In the genomic region with DNA sequence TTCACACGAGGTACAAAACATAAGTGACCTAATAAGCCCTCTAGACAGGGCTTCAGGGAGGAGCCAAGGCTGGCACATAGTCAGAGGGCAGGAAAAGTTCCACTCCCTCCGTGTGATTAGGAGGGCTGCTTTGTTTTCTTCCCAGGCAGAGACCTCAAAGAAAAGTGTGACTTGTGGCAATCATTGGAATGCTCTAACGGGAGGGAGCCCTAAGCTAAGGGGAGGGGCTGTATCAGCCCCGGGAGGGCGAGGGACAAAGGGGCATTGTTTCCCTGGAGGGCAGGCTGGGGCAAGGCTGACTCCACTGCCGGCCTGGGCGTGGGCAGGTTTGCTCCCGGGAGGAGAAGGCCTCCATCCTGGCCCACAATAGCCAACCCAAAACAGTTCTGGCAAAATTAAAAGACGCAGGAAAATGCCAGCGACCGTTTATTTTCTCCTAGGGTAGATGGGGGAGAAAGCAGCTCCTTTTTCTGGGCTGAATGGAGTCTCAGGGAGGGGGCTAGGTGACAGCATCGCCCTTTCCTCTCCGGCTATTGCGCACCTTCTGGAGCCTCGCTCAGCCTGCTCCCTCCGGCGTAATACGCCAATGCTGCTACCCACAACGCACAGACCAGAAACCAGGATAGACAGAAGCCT, we compare ENCODE assay signal across 9 cellular contexts.
DNase-seq lines count a peak whose midpoint lies in the region; ATAC-seq and TF ChIP-seq lines count a peak whose summit lies in the region.
"Had no signal": no experiment of that assay in that cellular context is flagged by ENCODE, and none has a peak within 500 bp of the region (broad histone marks: within the 10 kb centered on the region; RNA-seq: fewer than 3 reads in every experiment).

No MANE protein-coding gene starts in this region.

- H3K36me3 ChIP-seq in SK-N-SH (replicated peaks in 1 of 2; ENCODE audit: control insufficient read depth in 1 of 2, insufficient read depth in 2 of 2, low read length in 1 of 2) (no peaks in the 10 kb centered on the region), right lobe of liver (no peaks in the 10 kb centered on the region), suprapubic skin (no peaks in the 10 kb centered on the region)

- no peaks in the 10 kb centered on the region for H3K27me3 ChIP-seq in SK-N-SH (ENCODE audit: insufficient read depth)
- H3K27me3 ChIP-seq in right lobe of liver: no peaks in the 10 kb centered on the region
- no peaks in the 10 kb centered on the region for H3K27me3 ChIP-seq in suprapubic skin

- H3K4me1 ChIP-seq in SK-N-SH (ENCODE audit: control insufficient read depth in 1 of 2, insufficient read depth in 2 of 2, low read depth in 1 of 2, low read length in 1 of 2) (peaks cover 27% of the 10 kb centered on the region in 2 experiments), right lobe of liver (peaks cover 0 to 6% (median 0%) of the 10 kb centered on the region in 4 donors), suprapubic skin (peaks cover 66% of the 10 kb centered on the region)

- H3K4me3 ChIP-seq in SK-N-SH (ENCODE audit: low read depth in 2 of 2, low read length in 1 of 2): no peak overlapping the region
- H3K4me3 ChIP-seq in right lobe of liver: peak overlapping the region; percentile 62 to 68 (median 64)
- H3K4me3 ChIP-seq in suprapubic skin: peak overlapping the region; percentile 66

- H3K9me2 ChIP-seq in SK-N-SH: no peaks in the 10 kb centered on the region

- H4K20me1 ChIP-seq in SK-N-SH (ENCODE audit: insufficient read depth): no peaks in the 10 kb centered on the region

- peak overlapping the region; percentile 46; the same call in 1 of the 2 replicates for H3K4me2 ChIP-seq in SK-N-SH

- 71% methylated on average over 19 of the region's 19 CpGs for WGBS in SK-N-SH (ENCODE audit: low lambda C conversion rate)
- 34% methylated on average over 9 of the region's 19 CpGs for WGBS in right lobe of liver (ENCODE audit: insufficient coverage, low coverage, low lambda C conversion rate, missing lambda C conversion rate)
- 39% methylated on average over 18 of the region's 19 CpGs for WGBS in suprapubic skin

- TF ChIP-seq RAD21 in SK-N-SH (IDR thresholded peaks at IDR 0.05; ENCODE audit: low read length): no peak

- intact Hi-C loops in right lobe of liver (cut with DNase I): loop anchor here (5.0 to 10.0 kb wide), 3 partner anchors 195 to 613 kb away; no protein-coding TSS in a partner anchor

- H3K27ac Mint-ChIP-seq in central memory CD8-positive, alpha-beta T cell (ENCODE audit: low read depth): no peak overlapping the region

- no peaks in the 10 kb centered on the region for H3K9me3 ChIP-seq in SK-N-SH
- H3K9me3 ChIP-seq in right lobe of liver: no peaks in the 10 kb centered on the region
- H3K9me3 ChIP-seq in suprapubic skin: no peaks in the 10 kb centered on the region
- H3K9me3 ChIP-seq: A549 had no signal

- H3K36me3 Mint-ChIP-seq in central memory CD8-positive, alpha-beta T cell (ENCODE audit: insufficient read depth): peaks cover 8% of the 10 kb centered on the region

- ATAC-seq in SK-N-SH treated with all-trans-retinoic acid at 6 μM for 48 hours: no peak
- ATAC-seq in central memory CD8-positive, alpha-beta T cell (replicated peaks; ENCODE audit: extremely low read depth, poor library complexity, severe bottlenecking): no peak
- no peak for ATAC-seq in right lobe of liver
- no peak for ATAC-seq in HG03097 (IDR thresholded peaks at IDR 0.05; ENCODE audit: low FRiP score, unreplicated experiment)
- ATAC-seq: A549 had no signal

- H3F3A ChIP-seq in SK-N-SH (replicated peaks; ENCODE audit: insufficient read depth): peaks cover 20% of the 10 kb centered on the region

- no peak for DNase-seq in SK-N-SH
- no peak for DNase-seq in central memory CD8-positive, alpha-beta T cell (ENCODE audit: low spot score in 2 of 2)
- DNase-seq in right lobe of liver: peak in 1 of 3 donors; percentile 59
- peak in 1 of 2 donors; percentile 70 for DNase-seq in suprapubic skin (ENCODE audit: low spot score in 2 of 2)
- no peak for DNase-seq in NCI-H1048 (lab: John Stamatoyannopoulos, UW)
- DNase-seq in stimulated activated CD4-positive, alpha-beta T cell treated with anti-CD3 and anti-CD28 coated beads, Interleukin-4, amount 100 ng/mL, for 4 hours: no peak

- POLR2A ChIA-PET in SK-N-SH (lab: Yijun Ruan, JAX): no interaction called here

- no peaks in the 10 kb centered on the region for H3K9me3 Mint-ChIP-seq in central memory CD8-positive, alpha-beta T cell

- H3K4me3 Mint-ChIP-seq in central memory CD8-positive, alpha-beta T cell: peak overlapping the region; percentile 75

- H3K4me1 Mint-ChIP-seq in central memory CD8-positive, alpha-beta T cell: peaks cover 33% of the 10 kb centered on the region

- no peak for TF ChIP-seq CTCF in SK-N-SH (IDR thresholded peaks at IDR 0.05)
- TF ChIP-seq CTCF in right lobe of liver (IDR thresholded peaks at IDR 0.05): no peak
- no peak for TF ChIP-seq CTCF in suprapubic skin (IDR thresholded peaks at IDR 0.05)

- H3K27me3 Mint-ChIP-seq in central memory CD8-positive, alpha-beta T cell: peaks cover 29% of the 10 kb centered on the region

- 0 out of 2 replicates have a peak overlapping the region, but pooled peaks have one; percentile 74 for H2AFZ ChIP-seq in SK-N-SH (ENCODE audit: low read depth)

- no peak overlapping the region for H3K9ac ChIP-seq in SK-N-SH

- no peaks in the 10 kb centered on the region for H3K79me2 ChIP-seq in SK-N-SH (ENCODE audit: insufficient read depth)

- TF ChIP-seq POLR2A in right lobe of liver (IDR thresholded peaks at IDR 0.05): no peak
- TF ChIP-seq POLR2A in suprapubic skin (IDR thresholded peaks at IDR 0.05): no peak

- TF ChIP-seq EP300 in SK-N-SH (IDR thresholded peaks at IDR 0.05; ENCODE audit: borderline replicate concordance in 1 of 2, low read depth in 1 of 2, low read length in 1 of 2) (no peak), suprapubic skin (IDR thresholded peaks at IDR 0.05) (no peak)

- CTCF ChIA-PET in SK-N-SH (lab: Yijun Ruan, JAX): interaction anchor here (0.6 to 5.1 kb wide), 8 partner anchors 9 to 556 kb away, joined by 3 to 29 read pairs (median 4); a partner anchor contains a TSS

- no peak overlapping the region for H3K27ac ChIP-seq in SK-N-SH (ENCODE audit: low read depth in 2 of 2, low read length in 1 of 2)
- peak overlapping the region; percentile 73 to 93 (median 87) for H3K27ac ChIP-seq in right lobe of liver
- peak overlapping the region; percentile 88 for H3K27ac ChIP-seq in suprapubic skin

TF ChIP-seq in SK-N-SH, 30 proteins besides CTCF, POLR2A, EP300 and RAD21 (continues in another document):
- TF ChIP-seq, protein P1, sequence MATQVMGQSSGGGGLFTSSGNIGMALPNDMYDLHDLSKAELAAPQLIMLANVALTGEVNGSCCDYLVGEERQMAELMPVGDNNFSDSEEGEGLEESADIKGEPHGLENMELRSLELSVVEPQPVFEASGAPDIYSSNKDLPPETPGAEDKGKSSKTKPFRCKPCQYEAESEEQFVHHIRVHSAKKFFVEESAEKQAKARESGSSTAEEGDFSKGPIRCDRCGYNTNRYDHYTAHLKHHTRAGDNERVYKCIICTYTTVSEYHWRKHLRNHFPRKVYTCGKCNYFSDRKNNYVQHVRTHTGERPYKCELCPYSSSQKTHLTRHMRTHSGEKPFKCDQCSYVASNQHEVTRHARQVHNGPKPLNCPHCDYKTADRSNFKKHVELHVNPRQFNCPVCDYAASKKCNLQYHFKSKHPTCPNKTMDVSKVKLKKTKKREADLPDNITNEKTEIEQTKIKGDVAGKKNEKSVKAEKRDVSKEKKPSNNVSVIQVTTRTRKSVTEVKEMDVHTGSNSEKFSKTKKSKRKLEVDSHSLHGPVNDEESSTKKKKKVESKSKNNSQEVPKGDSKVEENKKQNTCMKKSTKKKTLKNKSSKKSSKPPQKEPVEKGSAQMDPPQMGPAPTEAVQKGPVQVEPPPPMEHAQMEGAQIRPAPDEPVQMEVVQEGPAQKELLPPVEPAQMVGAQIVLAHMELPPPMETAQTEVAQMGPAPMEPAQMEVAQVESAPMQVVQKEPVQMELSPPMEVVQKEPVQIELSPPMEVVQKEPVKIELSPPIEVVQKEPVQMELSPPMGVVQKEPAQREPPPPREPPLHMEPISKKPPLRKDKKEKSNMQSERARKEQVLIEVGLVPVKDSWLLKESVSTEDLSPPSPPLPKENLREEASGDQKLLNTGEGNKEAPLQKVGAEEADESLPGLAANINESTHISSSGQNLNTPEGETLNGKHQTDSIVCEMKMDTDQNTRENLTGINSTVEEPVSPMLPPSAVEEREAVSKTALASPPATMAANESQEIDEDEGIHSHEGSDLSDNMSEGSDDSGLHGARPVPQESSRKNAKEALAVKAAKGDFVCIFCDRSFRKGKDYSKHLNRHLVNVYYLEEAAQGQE (IDR thresholded peaks at IDR 0.05; ENCODE audit: low read depth, low read length): no peak
- no peak for TF ChIP-seq ELF1 (IDR thresholded peaks at IDR 0.05)
- no peak for TF ChIP-seq FOXJ3 (CRISPR knock-in tag; IDR thresholded peaks at IDR 0.05)
- no peak for TF ChIP-seq EZH2phosphoT487 (IDR thresholded peaks at IDR 0.05; ENCODE audit: borderline replicate concordance, low read depth)

TF ChIP-seq in SK-N-SH treated with all-trans-retinoic acid at 6 μM for 48 hours, 23 proteins besides CTCF, POLR2A, EP300 and RAD21 (continues in another document):
- TF ChIP-seq GLIS3 (CRISPR knock-in tag; IDR thresholded peaks at IDR 0.05) (no peak), ZFP3 (CRISPR knock-in tag; IDR thresholded peaks at IDR 0.05) (no peak), PPARA (CRISPR knock-in tag; IDR thresholded peaks at IDR 0.05; ENCODE audit: borderline replicate concordance) (no peak), OSR1 (CRISPR knock-in tag; IDR thresholded peaks at IDR 0.05) (no peak), TCF4 (CRISPR knock-in tag; IDR thresholded peaks at IDR 0.05; ENCODE audit: borderline replicate concordance) (no peak), ZC3H10 (CRISPR knock-in tag; IDR thresholded peaks at IDR 0.05) (no peak), ARNTL (CRISPR knock-in tag; IDR thresholded peaks at IDR 0.05; ENCODE audit: borderline replicate concordance, low read depth) (no peak)
- TF ChIP-seq, protein P2, sequence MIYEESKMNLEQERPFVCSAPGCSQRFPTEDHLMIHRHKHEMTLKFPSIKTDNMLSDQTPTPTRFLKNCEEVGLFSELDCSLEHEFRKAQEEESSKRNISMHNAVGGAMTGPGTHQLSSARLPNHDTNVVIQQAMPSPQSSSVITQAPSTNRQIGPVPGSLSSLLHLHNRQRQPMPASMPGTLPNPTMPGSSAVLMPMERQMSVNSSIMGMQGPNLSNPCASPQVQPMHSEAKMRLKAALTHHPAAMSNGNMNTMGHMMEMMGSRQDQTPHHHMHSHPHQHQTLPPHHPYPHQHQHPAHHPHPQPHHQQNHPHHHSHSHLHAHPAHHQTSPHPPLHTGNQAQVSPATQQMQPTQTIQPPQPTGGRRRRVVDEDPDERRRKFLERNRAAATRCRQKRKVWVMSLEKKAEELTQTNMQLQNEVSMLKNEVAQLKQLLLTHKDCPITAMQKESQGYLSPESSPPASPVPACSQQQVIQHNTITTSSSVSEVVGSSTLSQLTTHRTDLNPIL (CRISPR knock-in tag; IDR thresholded peaks at IDR 0.05; ENCODE audit: low read depth): no peak

Comparison
In these comparisons a context has a peak if more than half of its experiments do, and no peak if none do; other contexts are left out.
1. H3K27ac ChIP-seq: peak in right lobe of liver (3 of 3) and suprapubic skin (single experiment); none in SK-N-SH (0 of 2).
2. H3K4me3 ChIP-seq: peak in right lobe of liver (3 of 3) and suprapubic skin (single experiment); none in SK-N-SH (0 of 2).